ENCODE assay signal across 15 cellular contexts in the genomic region with DNA sequence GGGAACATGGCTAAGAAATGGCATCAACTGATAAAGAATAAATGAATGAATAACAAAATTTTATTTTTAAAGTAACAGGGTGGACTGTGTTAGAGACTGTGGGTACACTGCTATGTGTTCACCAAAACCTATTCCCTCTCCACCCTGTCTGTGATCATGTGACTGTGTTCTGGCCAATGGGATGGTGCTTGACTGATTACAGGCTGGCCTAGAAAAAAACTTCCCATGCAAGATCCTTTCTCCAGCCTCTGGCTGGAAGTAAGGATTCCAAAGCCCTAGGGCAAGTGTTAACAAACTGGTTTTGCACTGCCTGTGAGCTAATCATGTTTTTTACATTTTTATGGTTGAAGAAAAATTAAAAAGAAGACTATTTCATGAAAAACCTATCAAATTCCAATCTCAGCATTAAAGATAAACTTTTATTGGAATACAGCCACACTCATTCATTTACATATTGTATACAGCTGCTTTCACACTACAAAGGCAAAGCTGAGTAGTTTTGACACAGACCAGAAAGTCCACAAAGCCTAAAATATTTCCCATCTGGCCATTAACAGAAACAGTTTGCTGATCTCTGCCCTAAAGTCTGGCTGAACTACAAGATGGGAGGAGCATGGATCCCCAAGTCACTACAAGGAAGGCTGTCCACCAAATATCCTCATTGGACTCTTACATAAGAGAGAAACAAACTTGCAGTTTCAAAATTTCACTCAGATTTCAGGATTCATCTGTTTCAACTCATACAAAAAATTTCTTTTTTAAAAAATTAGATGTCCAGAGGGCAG.
A peak's percentile ranks its signal among the peaks of the same experiment; 100 is the strongest.
DNase-seq lines count a peak whose midpoint lies in the region; TF ChIP-seq lines count a peak whose summit lies in the region.
"Had no signal": no experiment of that assay in that cellular context is flagged by ENCODE, and none has a peak within 500 bp of the region (broad histone marks: within the 10 kb centered on the region; RNA-seq: fewer than 3 reads in every experiment).

No MANE protein-coding gene starts in this region.

- no peak for TF ChIP-seq CTCF in OCI-LY3 (IDR thresholded peaks at IDR 0.05; ENCODE audit: low read depth, low read length)

- no peak overlapping the region for H3K4ac ChIP-seq in neuronal stem cell (ENCODE audit: low read length)

- H2BK5ac ChIP-seq in neuronal stem cell (ENCODE audit: low read length): no peak overlapping the region

- H3K27ac ChIP-seq in OCI-LY3 (ENCODE audit: low read length) (no peak overlapping the region), neuronal stem cell (replicated peaks; ENCODE audit: low read length) (no peak overlapping the region)
- H3K27ac ChIP-seq: adrenal gland, epithelial cell of prostate, parathyroid adenoma had no signal

- H3K9ac ChIP-seq in OCI-LY3 (ENCODE audit: low read length) (no peak overlapping the region), neuronal stem cell (ENCODE audit: low read depth, low read length, poor library complexity) (no peak overlapping the region)
- H3K9ac ChIP-seq: parathyroid adenoma had no signal

- no peak for TF ChIP-seq POLR2A in erythroblast (IDR thresholded peaks at IDR 0.05; ENCODE audit: low read length)

- no peaks in the 10 kb centered on the region for H3K27me3 ChIP-seq in OCI-LY3 (ENCODE audit: low read depth, low read length)
- no peaks in the 10 kb centered on the region for H3K27me3 ChIP-seq in neuronal stem cell (ENCODE audit: control insufficient read depth in 3 of 3, insufficient read depth in 3 of 3, low read depth in 1 of 3, low read length in 3 of 3)
- H3K27me3 ChIP-seq: adrenal gland had no signal

- H2BK12ac ChIP-seq in neuronal stem cell (ENCODE audit: low read length): no peak overlapping the region

- H3K9me3 ChIP-seq in OCI-LY3 (ENCODE audit: insufficient read depth, low read length) (no peaks in the 10 kb centered on the region), neuronal stem cell (replicated peaks in 1 of 2; ENCODE audit: control insufficient read depth in 2 of 2, insufficient read depth in 1 of 2, low read depth in 1 of 2, low read length in 2 of 2) (no peaks in the 10 kb centered on the region)
- H3K9me3 ChIP-seq: adrenal gland had no signal

- peaks cover 13% of the 10 kb centered on the region for H3K4me1 ChIP-seq in OCI-LY3 (ENCODE audit: low read length)
- H3K4me1 ChIP-seq in neuronal stem cell (ENCODE audit: control insufficient read depth in 2 of 2, insufficient read depth in 1 of 2, low read depth in 1 of 2, low read length in 2 of 2): peaks cover 0 to 2% of the 10 kb centered on the region in 2 donors
- H3K4me1 ChIP-seq: adrenal gland, parathyroid adenoma had no signal

- H2BK15ac ChIP-seq in neuronal stem cell (ENCODE audit: low read length): no peak overlapping the region

- no peak overlapping the region for H4K91ac ChIP-seq in neuronal stem cell (ENCODE audit: low read depth, low read length, poor library complexity)

- no peaks in the 10 kb centered on the region for H3K79me2 ChIP-seq in OCI-LY3 (ENCODE audit: low read length)
- H3K79me2 ChIP-seq: parathyroid adenoma had no signal

- no peak overlapping the region for H4K8ac ChIP-seq in neuronal stem cell (ENCODE audit: low read depth, low read length)

- H2AFZ ChIP-seq in OCI-LY3 (ENCODE audit: low read depth, low read length) (peak overlapping the region; percentile 79; the same call in 1 of the 2 replicates), neuronal stem cell (ENCODE audit: low read length) (peak overlapping the region; percentile 43)
- H2AFZ ChIP-seq: parathyroid adenoma had no signal

- no peaks in the 10 kb centered on the region for H3K79me1 ChIP-seq in neuronal stem cell (ENCODE audit: low read depth, low read length)

- no peak overlapping the region for H3K23ac ChIP-seq in neuronal stem cell (ENCODE audit: low read depth, low read length, poor library complexity)

- H2AK5ac ChIP-seq in neuronal stem cell (ENCODE audit: low read depth, low read length): no peak overlapping the region

- H3K14ac ChIP-seq in neuronal stem cell (ENCODE audit: low read length): no peak overlapping the region

- no peak overlapping the region for H2BK120ac ChIP-seq in neuronal stem cell (ENCODE audit: low read depth, low read length)

- H3K4me2 ChIP-seq in OCI-LY3 (ENCODE audit: low read length) (peak overlapping the region; percentile 18; the same call in 1 of the 2 replicates), neuronal stem cell (ENCODE audit: insufficient read depth, low read length, poor library complexity, severe bottlenecking) (no peak overlapping the region)

- no peak overlapping the region for H3K4me3 ChIP-seq in OCI-LY3 (ENCODE audit: low read length)
- no peak overlapping the region for H3K4me3 ChIP-seq in neuronal stem cell (ENCODE audit: low read length in 2 of 2)
- H3K4me3 ChIP-seq: adrenal gland had no signal

- no peaks in the 10 kb centered on the region for H4K20me1 ChIP-seq in OCI-LY3 (ENCODE audit: insufficient read depth, low read length)

- DNase-seq in DMS 273 (lab: John Stamatoyannopoulos, UW; ENCODE audit: unreplicated experiment): peak; percentile 30
- DNase-seq in DMS 273 treated with DMSO at 0.1 percent for 48 hours (lab: John Stamatoyannopoulos, UW): no peak
- DNase-seq in erythroblast (lab: John Stamatoyannopoulos, UW): peak; percentile 24 to 46
- DNase-seq in neuronal stem cell (ENCODE audit: low spot score): no peak
- DNase-seq in amniotic stem cell (lab: John Stamatoyannopoulos, UW): no peak
- DNase-seq in stimulated activated CD4-positive, alpha-beta T cell treated with anti-CD3 and anti-CD28 coated beads, Interleukin-2, amount 100 ng/mL, for 48 hours: no peak
- DNase-seq in NCI-H1105 (lab: John Stamatoyannopoulos, UW): no peak
- DNase-seq: 8988T; activated CD4-positive, alpha-beta T cell treated with anti-CD3 and anti-CD28 coated beads, Interleukin-2, amount 50 U/mL, for 4 hours; adrenal gland; CD4-positive, alpha-beta T cell; T1000 had no signal

- H3K36me3 ChIP-seq in OCI-LY3 (replicated peaks; ENCODE audit: low read depth, low read length): no peaks in the 10 kb centered on the region
- H3K36me3 ChIP-seq in neuronal stem cell (replicated peaks in 1 of 2; ENCODE audit: control insufficient read depth in 2 of 2, insufficient read depth in 2 of 2, low read length in 2 of 2): no peaks in the 10 kb centered on the region
- H3K36me3 ChIP-seq: adrenal gland had no signal

- no peak overlapping the region for H3K18ac ChIP-seq in neuronal stem cell (ENCODE audit: low read length)

Comparison
In these comparisons a context has a peak if more than half of its experiments do, and no peak if none do; other contexts are left out.
1. DNase-seq: peak in DMS 273 (single experiment) and erythroblast (2 of 2); none in DMS 273 treated with DMSO at 0.1 percent for 48 hours (single experiment), neuronal stem cell (single experiment), amniotic stem cell (single experiment), stimulated activated CD4-positive, alpha-beta T cell treated with anti-CD3 and anti-CD28 coated beads, Interleukin-2, amount 100 ng/mL, for 48 hours (0 of 2) and NCI-H1105 (single experiment).